In genomic region chr11:57566035-57566504, GRCh38 we compare ENCODE assay signal across 9 cellular contexts. TPM values are rescaled to one million over a fixed set of nuclear protein-coding genes. Genes with fewer than 3 reads are reported as not detected.
DNase-seq lines count a peak whose midpoint lies in the region; ATAC-seq and TF ChIP-seq lines count a peak whose summit lies in the region.
"Had no signal": no experiment of that assay in that cellular context is flagged by ENCODE, and none has a peak within 500 bp of the region (broad histone marks: within the 10 kb centered on the region; RNA-seq: fewer than 3 reads in every experiment).

No MANE protein-coding gene starts in this region.

- H3K4me3 ChIP-seq in AG09309 (ENCODE audit: control insufficient read depth, low read depth, low read length) (peak overlapping the region; percentile 86), skeletal muscle cell (ENCODE audit: low read depth, low read length) (peak overlapping the region; percentile 81)
- H3K4me3 ChIP-seq: SK-N-MC had no signal

- peak; percentile 25 for DNase-seq in AG09309 (ENCODE audit: low read depth)
- peak; percentile 79 for DNase-seq in NCI-H2196 treated with DMSO at 0.1 percent for 48 hours (lab: John Stamatoyannopoulos, UW; ENCODE audit: unreplicated experiment)
- peak; percentile 52 for DNase-seq in amniotic epithelial cell (ENCODE audit: low read depth)
- no peak for DNase-seq in left ventricle myocardium superior
- no peak for DNase-seq in skeletal muscle cell (ENCODE audit: low read depth)
- DNase-seq in NCI-H69 (lab: John Stamatoyannopoulos, UW), result no peak

- no peak for TF ChIP-seq CTCF in AG09309 (IDR thresholded peaks at IDR 0.05; ENCODE audit: control insufficient read depth, insufficient read depth, low read depth, low read length, missing control alignments)

- peak; percentile 72 for ATAC-seq in GM18508 (IDR thresholded peaks at IDR 0.05; ENCODE audit: insufficient read depth, unreplicated experiment)
- peak; percentile 63 for ATAC-seq in HG02884 (IDR thresholded peaks at IDR 0.05; ENCODE audit: unreplicated experiment)
- peak; percentile 53 for ATAC-seq in left ventricle myocardium superior

- intact Hi-C loops in left ventricle myocardium superior (cut with micrococcal nuclease), result loop anchor here (5.0 kb wide), 1 partner anchor 76 kb away; no protein-coding TSS in a partner anchor

RNA-seq across cellular contexts. Expression of gene UBE2L6, which starts 1.4 kb away (rescaled TPM):
- 18.0 TPM for total RNA-seq in left ventricle myocardium superior

RNA-seq across cellular contexts. Expression of gene SMTNL1, which starts 28.7 kb away (rescaled TPM):
- not detected for total RNA-seq in left ventricle myocardium superior

RNA-seq across cellular contexts. Expression of gene SERPING1, which starts 31.4 kb away (rescaled TPM):
- 121 TPM for total RNA-seq in left ventricle myocardium superior

RNA-seq across cellular contexts. Expression of gene TIMM10, which starts 35.5 kb away (rescaled TPM):
- total RNA-seq in left ventricle myocardium superior, result 56.7 TPM

RNA-seq across cellular contexts. Expression of gene SLC43A1, which starts 50.6 kb away (rescaled TPM):
- 4.5 TPM for total RNA-seq in left ventricle myocardium superior

Comparison
In these comparisons a context has a peak if more than half of its experiments do, and no peak if none do; other contexts are left out.
1. DNase-seq: peak in AG09309 (single experiment), NCI-H2196 treated with DMSO at 0.1 percent for 48 hours (single experiment) and amniotic epithelial cell (single experiment); none in left ventricle myocardium superior (single experiment), skeletal muscle cell (single experiment) and NCI-H69 (single experiment).
2. Peak in every context shown above with its lines, with median percentiles within 50 percentile points of each other: ATAC-seq.